ENCODE assay signal across 8 cellular contexts in genomic region chr6:41779336-41779735, GRCh38.
DNase-seq lines count a peak whose midpoint lies in the region; ATAC-seq and TF ChIP-seq lines count a peak whose summit lies in the region.

No MANE protein-coding gene starts in this region.

- peak overlapping the region; percentile 55 for H3K9ac ChIP-seq in mucosa of stomach (ENCODE audit: low read length)

- in situ Hi-C loops in brain microvascular endothelial cell (cut with HindIII; ENCODE audit: low pct_ligation_motif_present, low sequenced_read_pairs), result loop anchor here (25.0 kb wide), 1 partner anchor 258 kb away; no protein-coding TSS in a partner anchor

- H3K27ac ChIP-seq in brain microvascular endothelial cell, result no peak overlapping the region

- peaks cover 5% of the 10 kb centered on the region for H3K36me3 ChIP-seq in brain microvascular endothelial cell (replicated peaks)
- H3K36me3 ChIP-seq in mucosa of stomach (ENCODE audit: control insufficient read depth, insufficient read depth, low read length), result peaks cover 8% of the 10 kb centered on the region

- H3K4me3 ChIP-seq in brain microvascular endothelial cell (ENCODE audit: low read depth, low read length) (peak overlapping the region; percentile 69), mucosa of stomach (ENCODE audit: low read length) (peak overlapping the region; percentile 37)

- ATAC-seq in HG03378 (IDR thresholded peaks at IDR 0.05; ENCODE audit: unreplicated experiment) (peak; percentile 1), HG03039 (IDR thresholded peaks at IDR 0.05; ENCODE audit: unreplicated experiment) (no peak)

- DNase-seq in GM10266 (ENCODE audit: extremely low spot score) (peak; percentile 51), brain microvascular endothelial cell (no peak), NCI-H2029 treated with DMSO at 0.1 percent for 48 hours (lab: John Stamatoyannopoulos, UW) (no peak), SKM-1 treated with dmso at 0.1 percent for 144 hours (lab: John Stamatoyannopoulos, UW; ENCODE audit: unreplicated experiment) (no peak)
- DNase-seq in stimulated activated naive CD4-positive, alpha-beta T cell (lab: John Stamatoyannopoulos, UW), result no peak

- peaks cover 50% of the 10 kb centered on the region for H3K4me1 ChIP-seq in mucosa of stomach (ENCODE audit: control insufficient read depth, insufficient read depth, low read length)

- TF ChIP-seq CTCF in GM10266 (IDR thresholded peaks at IDR 0.05; ENCODE audit: control insufficient read depth, insufficient read depth, low read depth, missing control alignments) (no peak), brain microvascular endothelial cell (IDR thresholded peaks at IDR 0.05; ENCODE audit: low read depth, low read length, missing control alignments) (no peak)

- H3K27me3 ChIP-seq in brain microvascular endothelial cell (replicated peaks) (no peaks in the 10 kb centered on the region), mucosa of stomach (ENCODE audit: control insufficient read depth, insufficient read depth, low read length) (no peaks in the 10 kb centered on the region)

- H3K9me3 ChIP-seq in mucosa of stomach (ENCODE audit: control insufficient read depth, low read length), result no peaks in the 10 kb centered on the region
